Comparison of ENCODE assay signal across 8 cellular contexts in the genomic region with DNA sequence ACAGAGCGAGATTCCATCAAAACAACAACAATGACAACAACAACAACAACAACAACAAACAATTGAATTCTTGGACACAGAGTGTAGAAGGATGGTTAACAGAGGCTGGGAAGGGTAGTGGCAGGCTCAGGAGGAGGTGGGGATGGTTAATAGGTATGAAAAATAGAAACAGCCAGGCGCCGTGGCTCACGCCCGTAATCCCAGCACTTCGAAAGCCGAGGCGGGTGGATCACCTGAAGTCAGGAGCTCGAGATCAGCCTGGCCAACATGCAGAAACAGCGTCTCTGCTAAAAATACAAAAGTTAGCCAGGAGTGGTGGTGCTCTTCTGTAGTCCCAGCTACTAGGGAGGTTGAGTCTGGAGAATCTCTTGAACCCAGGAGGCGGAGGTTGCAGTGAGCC.
"Had no signal": no experiment of that assay in that cellular context is flagged by ENCODE, and none has a peak within 500 bp of the region (broad histone marks: within the 10 kb centered on the region; RNA-seq: fewer than 3 reads in every experiment).

No MANE protein-coding gene starts in this region.

- DNase-seq: GDM1, GF-D8 had no signal

- FAIRE-seq: G401.6, GM12878, GM12891, GM12892, GM18507, GM19239 had no signal

- ATAC-seq: GM12878 had no signal

- H3K4me3 ChIP-seq: GM12878 had no signal
